Comparison of ENCODE assay signal across 26 cellular contexts in genomic region chr9:82334286-82334685, GRCh38.
A peak's percentile ranks its signal among the peaks of the same experiment; 100 is the strongest.
DNase-seq lines count a peak whose midpoint lies in the region; ATAC-seq and TF ChIP-seq lines count a peak whose summit lies in the region.
"Had no signal": no experiment of that assay in that cellular context is flagged by ENCODE, and none has a peak within 500 bp of the region (broad histone marks: within the 10 kb centered on the region; RNA-seq: fewer than 3 reads in every experiment).

No MANE protein-coding gene starts in this region.

- H3K36me3 ChIP-seq in RWPE2 (ENCODE audit: low read depth) = no peaks in the 10 kb centered on the region
- H3K36me3 ChIP-seq in osteoblast (ENCODE audit: insufficient read depth, low read length) = no peaks in the 10 kb centered on the region
- H3K36me3 ChIP-seq: sigmoid colon, stomach, tibial nerve, WERI-Rb-1 had no signal

- H2AFZ ChIP-seq in osteoblast (ENCODE audit: low read length) = no peak overlapping the region

- H3K4me3 ChIP-seq in RWPE2 (ENCODE audit: severe bottlenecking) = no peak overlapping the region
- no peak overlapping the region for H3K4me3 ChIP-seq in fibroblast of mammary gland (ENCODE audit: control insufficient read depth, low read depth, low read length)
- no peak overlapping the region for H3K4me3 ChIP-seq in osteoblast (ENCODE audit: insufficient read depth, low read length)
- H3K4me3 ChIP-seq: sigmoid colon, stomach, tibial nerve had no signal

- H3K27ac ChIP-seq in RWPE2 (ENCODE audit: poor library complexity, severe bottlenecking) = peak overlapping the region; percentile 91
- H3K27ac ChIP-seq in osteoblast (ENCODE audit: low read depth, low read length) = no peak overlapping the region
- H3K27ac ChIP-seq: sigmoid colon, stomach, tibial nerve, WERI-Rb-1 had no signal

- H4K20me1 ChIP-seq in osteoblast (ENCODE audit: insufficient read depth, low read length) = no peaks in the 10 kb centered on the region

- no peak for ATAC-seq in RWPE2 (ENCODE audit: low read depth)
- ATAC-seq in HG02763 (IDR thresholded peaks at IDR 0.05; ENCODE audit: unreplicated experiment) = no peak
- ATAC-seq in GM19395 (IDR thresholded peaks at IDR 0.05; ENCODE audit: unreplicated experiment) = no peak
- ATAC-seq: activated CD8-positive, alpha-beta memory T cell treated with anti-CD3 and anti-CD28 coated beads, Interleukin-2, amount 10 ng/mL, durations not matched to agents 7 days and 5 days; activated T-helper 17 cell treated with anti-CD3 and anti-CD28 coated beads, Interleukin-2, amount 50 U/mL, for 72 hours; HepG2; left colon had no signal

- DNase-seq in EL = peak; percentile 39
- no peak for DNase-seq in RWPE2 (ENCODE audit: low spot score)
- peak; percentile 90 for DNase-seq in fibroblast of mammary gland (ENCODE audit: low read depth)
- DNase-seq in osteoblast (ENCODE audit: insufficient read length, low spot score, missing footprints) = peak; percentile 48
- DNase-seq in dermis blood vessel endothelial cell = no peak
- DNase-seq in activated CD8-positive, alpha-beta memory T cell treated with anti-CD3 and anti-CD28 coated beads, Interleukin-2, amount 50 U/mL, for 4 hours = no peak
- DNase-seq: activated CD4-positive, alpha-beta T cell treated with anti-CD3 and anti-CD28 coated beads, Interleukin-2, amount 50 U/mL, for 1 hour; activated CD8-positive, alpha-beta memory T cell treated with anti-CD3 and anti-CD28 coated beads, Interleukin-2, amount 10 ng/mL, durations not matched to agents 7 days and 5 days; activated naive CD8-positive, alpha-beta T cell treated with anti-CD3 and anti-CD28 coated beads for 36 hours; CD4-positive, alpha-beta memory T cell; effector CD8-positive, alpha-beta T cell; erythroblast; head of caudate nucleus; left colon; NCI-H1105; NCI-H2029; OCI-M1; SHP77; sigmoid colon; stomach; WERI-Rb-1 had no signal

- H3K4me1 ChIP-seq in RWPE2 (ENCODE audit: insufficient read depth, poor library complexity, severe bottlenecking) (peaks cover 29% of the 10 kb centered on the region), osteoblast (ENCODE audit: insufficient read depth, low read length) (peaks cover 37% of the 10 kb centered on the region)
- H3K4me1 ChIP-seq: tibial nerve had no signal

- H3K4me2 ChIP-seq in osteoblast (ENCODE audit: insufficient read depth, low read length) = no peak overlapping the region

- H3K9me3 ChIP-seq in RWPE2 (ENCODE audit: severe bottlenecking) = no peaks in the 10 kb centered on the region
- H3K9me3 ChIP-seq in osteoblast (ENCODE audit: low read depth, low read length) = no peaks in the 10 kb centered on the region
- H3K9me3 ChIP-seq: sigmoid colon, stomach, tibial nerve had no signal

- H3K79me2 ChIP-seq in osteoblast (ENCODE audit: insufficient read depth, low read length) = no peaks in the 10 kb centered on the region

- H3K27me3 ChIP-seq in RWPE2 (ENCODE audit: insufficient read depth, poor library complexity, severe bottlenecking) = no peaks in the 10 kb centered on the region
- no peaks in the 10 kb centered on the region for H3K27me3 ChIP-seq in osteoblast (ENCODE audit: insufficient read depth, low read length)
- H3K27me3 ChIP-seq: sigmoid colon, stomach, tibial nerve had no signal

- TF ChIP-seq CTCF in RWPE2 (IDR thresholded peaks at IDR 0.05; ENCODE audit: poor library complexity, severe bottlenecking) = no peak
- no peak for TF ChIP-seq CTCF in fibroblast of mammary gland (conservative IDR thresholded peaks at IDR 0.05; ENCODE audit: control insufficient read depth, insufficient read depth, low read depth, low read length)
- TF ChIP-seq CTCF in osteoblast (IDR thresholded peaks at IDR 0.05; ENCODE audit: extremely low read depth, low read depth, low read length) = no peak

Comparison
In these comparisons a context has a peak if more than half of its experiments do, and no peak if none do; other contexts are left out.
1. DNase-seq: peak in EL (single experiment), fibroblast of mammary gland (single experiment) and osteoblast (single experiment); none in RWPE2 (single experiment), dermis blood vessel endothelial cell (single experiment) and activated CD8-positive, alpha-beta memory T cell treated with anti-CD3 and anti-CD28 coated beads, Interleukin-2, amount 50 U/mL, for 4 hours (single experiment).